ENCODE assay signal across 8 cellular contexts in the genomic region with DNA sequence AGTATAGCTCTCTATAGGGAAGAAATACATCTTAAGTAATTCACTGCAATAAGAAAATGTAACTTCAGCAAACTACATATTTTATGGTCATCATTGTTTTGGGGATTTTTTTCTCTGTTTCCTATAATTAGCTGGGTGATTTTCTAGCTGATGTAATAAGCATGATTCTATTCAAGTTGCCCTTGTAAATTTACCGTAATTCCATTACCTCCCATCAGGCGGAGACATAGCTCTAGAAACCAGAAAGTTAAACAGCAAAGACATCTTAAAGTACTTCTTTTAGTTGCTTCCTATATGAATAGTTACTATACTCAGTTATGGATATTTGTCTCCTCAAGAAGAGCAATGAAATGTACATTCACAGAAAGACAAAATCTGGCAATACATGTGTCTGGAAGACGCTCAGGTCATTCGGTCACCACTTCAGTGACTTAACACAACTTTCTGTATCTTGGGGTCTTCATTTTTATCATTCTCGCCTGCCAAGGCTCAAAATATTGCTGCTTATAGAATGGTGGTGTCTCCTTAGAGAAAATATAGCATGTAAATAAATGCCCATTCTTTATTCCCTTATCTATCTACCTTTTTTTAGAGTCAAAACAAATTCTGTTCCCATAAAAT.
DNase-seq lines count a peak whose midpoint lies in the region; ATAC-seq and TF ChIP-seq lines count a peak whose summit lies in the region.

No MANE protein-coding gene starts in this region.

- H3K4me1 Mint-ChIP-seq in activated T-cell treated with anti-CD3 and anti-CD28 coated beads, Interleukin-2, amount 50 U/mL, for 72 hours (ENCODE audit: low read depth) = no peaks in the 10 kb centered on the region

- DNase-seq in activated T-cell treated with anti-CD3 and anti-CD28 coated beads, Interleukin-2, amount 50 U/mL, for 72 hours = peak; percentile 9 to 24
- DNase-seq in activated T-cell treated with anti-CD3 and anti-CD28 coated beads for 4 hours (no peak), HEK293T (ENCODE audit: extremely low spot score) (peak; percentile 18), NAMALWA (ENCODE audit: low spot score) (peak; percentile 78), amniotic epithelial cell (ENCODE audit: low read depth) (peak; percentile 85), medulla oblongata (ENCODE audit: extremely low spot score) (peak; percentile 25), inferior parietal cortex (ENCODE audit: extremely low spot score) (no peak), NCI-H2029 (lab: John Stamatoyannopoulos, UW) (no peak)

- no peaks in the 10 kb centered on the region for H3K36me3 Mint-ChIP-seq in activated T-cell treated with anti-CD3 and anti-CD28 coated beads, Interleukin-2, amount 50 U/mL, for 72 hours (ENCODE audit: insufficient read depth in 2 of 2)

- POLR2A ChIA-PET in HEK293T (lab: Yijun Ruan, JAX) = no interaction called here

- H3K4me3 Mint-ChIP-seq in activated T-cell treated with anti-CD3 and anti-CD28 coated beads, Interleukin-2, amount 50 U/mL, for 72 hours = no peak overlapping the region

- H3K27me3 Mint-ChIP-seq in activated T-cell treated with anti-CD3 and anti-CD28 coated beads, Interleukin-2, amount 50 U/mL, for 72 hours (ENCODE audit: low read depth) = peaks cover 5% of the 10 kb centered on the region

- H3K9me3 Mint-ChIP-seq in activated T-cell treated with anti-CD3 and anti-CD28 coated beads, Interleukin-2, amount 50 U/mL, for 72 hours = no peaks in the 10 kb centered on the region

- CTCF ChIA-PET in HEK293T (lab: Yijun Ruan, JAX) = interaction anchor here (0.6 to 1.0 kb wide), 2 partner anchors 524 to 712 kb away, joined by 3 to 4 read pairs; no protein-coding TSS in a partner anchor

- peak; percentile 34 to 50 for ATAC-seq in activated T-cell treated with anti-CD3 and anti-CD28 coated beads, Interleukin-2, amount 50 U/mL, for 72 hours (replicated peaks in 1 of 2)

- H3K27ac Mint-ChIP-seq in activated T-cell treated with anti-CD3 and anti-CD28 coated beads, Interleukin-2, amount 50 U/mL, for 72 hours = no peak overlapping the region

TF ChIP-seq in HEK293T, 16 proteins besides CTCF, POLR2A, EP300 and RAD21:
- TF ChIP-seq FOXA1 (IDR thresholded peaks at IDR 0.05) (no peak), L3MBTL2 (conservative IDR thresholded peaks at IDR 0.05) (no peak), BHLHE40 (IDR thresholded peaks at IDR 0.05; ENCODE audit: borderline replicate concordance) (no peak), ZNF384 (IDR thresholded peaks at IDR 0.05) (no peak), SP1 (IDR thresholded peaks at IDR 0.05) (no peak), FOXM1 (IDR thresholded peaks at IDR 0.05; ENCODE audit: borderline replicate concordance) (no peak), TARDBP (IDR thresholded peaks at IDR 0.05) (no peak), LEF1 (IDR thresholded peaks at IDR 0.05; ENCODE audit: borderline replicate concordance) (no peak), FOXK2 (IDR thresholded peaks at IDR 0.05) (no peak), ARNT (IDR thresholded peaks at IDR 0.05) (no peak), HDGF (IDR thresholded peaks at IDR 0.05; ENCODE audit: borderline replicate concordance) (no peak), PKNOX1 (IDR thresholded peaks at IDR 0.05) (no peak), NFRKB (IDR thresholded peaks at IDR 0.05) (no peak), ELF4 (IDR thresholded peaks at IDR 0.05) (no peak), CTBP1 (IDR thresholded peaks at IDR 0.05; ENCODE audit: borderline replicate concordance) (no peak), SUZ12 (IDR thresholded peaks at IDR 0.05) (no peak)
TF ChIP-seq in HEK293T: peak in this region for 0.

Comparison
In these comparisons a context has a peak if more than half of its experiments do, and no peak if none do; other contexts are left out.
1. DNase-seq: peak in activated T-cell treated with anti-CD3 and anti-CD28 coated beads, Interleukin-2, amount 50 U/mL, for 72 hours (2 of 2), HEK293T (single experiment), NAMALWA (single experiment), amniotic epithelial cell (single experiment) and medulla oblongata (single experiment); none in activated T-cell treated with anti-CD3 and anti-CD28 coated beads for 4 hours (single experiment), inferior parietal cortex (single experiment) and NCI-H2029 (single experiment).